16 cellular contexts compared by ENCODE assay signal in genomic region chr11:76654980-76655379, GRCh38. TPM values are rescaled to one million over a fixed set of nuclear protein-coding genes. Genes with fewer than 3 reads are reported as not detected.
DNase-seq lines count a peak whose midpoint lies in the region; ATAC-seq, FAIRE-seq and TF ChIP-seq lines count a peak whose summit lies in the region.
"Had no signal": no experiment of that assay in that cellular context is flagged by ENCODE, and none has a peak within 500 bp of the region (broad histone marks: within the 10 kb centered on the region; RNA-seq: fewer than 3 reads in every experiment).

No MANE protein-coding gene starts in this region.

- H3K4me3 ChIP-seq in kidney (ENCODE audit: low read length in 2 of 2) (no peak overlapping the region), rectal smooth muscle tissue (ENCODE audit: low read length) (no peak overlapping the region), aorta (ENCODE audit: low read length in 2 of 2) (no peak overlapping the region), body of pancreas (no peak overlapping the region)
- H3K4me3 ChIP-seq: PC-9, right lobe of liver had no signal

- DNase-seq in Right ventricle myocardium inferior (ENCODE audit: missing footprints) = peak; percentile 37
- no peak for DNase-seq in left ventricle myocardium superior
- no peak for DNase-seq in kidney
- no peak for DNase-seq in aorta
- DNase-seq in superior temporal gyrus (ENCODE audit: extremely low spot score) = no peak
- DNase-seq in NCI-H524 (lab: John Stamatoyannopoulos, UW) = no peak
- DNase-seq in body of pancreas = no peak
- DNase-seq: activated CD4-positive, alpha-beta T cell treated with anti-CD3 and anti-CD28 coated beads for 36 hours; NCI-H1105 treated with DMSO at 0.1 percent for 48 hours; NCI-H345; PC-9; substantia nigra; T-helper 1 cell had no signal

- intact Hi-C loops in Right ventricle myocardium inferior (cut with DNase I) = no loop called here
- intact Hi-C loops in left ventricle myocardium superior (cut with micrococcal nuclease) = no loop called here
- intact Hi-C loops in kidney (cut with DNase I) = no loop called here
- intact Hi-C loops in aorta (cut with DNase I) = loop anchor here in 1 of 2 donors (5.0 kb wide), 1 partner anchor 38 kb away; no protein-coding TSS in a partner anchor
- intact Hi-C loops in body of pancreas (cut with DNase I) = no loop called here

- H3K9ac ChIP-seq in kidney (ENCODE audit: low read length in 2 of 2) (no peak overlapping the region), rectal smooth muscle tissue (ENCODE audit: low read length) (no peak overlapping the region)

- no peaks in the 10 kb centered on the region for H3K9me3 ChIP-seq in kidney (ENCODE audit: control insufficient read depth in 1 of 2, low read length in 2 of 2)
- H3K9me3 ChIP-seq in aorta (ENCODE audit: control insufficient read depth, low read length) = no peaks in the 10 kb centered on the region
- no peaks in the 10 kb centered on the region for H3K9me3 ChIP-seq in body of pancreas
- H3K9me3 ChIP-seq: right lobe of liver had no signal

- ATAC-seq in Right ventricle myocardium inferior (no peak), left ventricle myocardium superior (no peak), aorta (ENCODE audit: low FRiP score) (peak; percentile 0), body of pancreas (no peak)
- ATAC-seq: activated CD4-positive, alpha-beta T cell treated with anti-CD3 and anti-CD28 coated beads for 36 hours had no signal

- H3K4me1 ChIP-seq in kidney (ENCODE audit: control insufficient read depth in 1 of 2, insufficient read depth in 1 of 2, low read depth in 1 of 2, low read length in 2 of 2) (peaks cover 0 to 23% of the 10 kb centered on the region in 2 donors), rectal smooth muscle tissue (ENCODE audit: control insufficient read depth, insufficient read depth, low read length) (peaks cover 20% of the 10 kb centered on the region), aorta (ENCODE audit: control insufficient read depth in 1 of 2, insufficient read depth in 2 of 2, low read length in 2 of 2) (no peaks in the 10 kb centered on the region), body of pancreas (no peaks in the 10 kb centered on the region)
- H3K4me1 ChIP-seq: right lobe of liver had no signal

- TF ChIP-seq CTCF in kidney (IDR thresholded peaks at IDR 0.05; ENCODE audit: borderline replicate concordance, extremely low read depth, insufficient read depth) (no peak), body of pancreas (IDR thresholded peaks at IDR 0.05) (no peak)

- FAIRE-seq in kidney (lab: Jason Lieb, UNC) = no peak
- FAIRE-seq: bronchial epithelial cell had no signal

- no peak for TF ChIP-seq POLR2A in body of pancreas (IDR thresholded peaks at IDR 0.05)

- H3K36me3 ChIP-seq in kidney (ENCODE audit: control insufficient read depth in 1 of 2, insufficient read depth in 2 of 2, low read length in 2 of 2) (peaks cover 0 to 17% of the 10 kb centered on the region in 2 donors), rectal smooth muscle tissue (ENCODE audit: control insufficient read depth, insufficient read depth, low read length) (no peaks in the 10 kb centered on the region), aorta (ENCODE audit: control insufficient read depth in 1 of 2, insufficient read depth in 2 of 2, low read length in 1 of 2) (peaks cover 0 to 3% of the 10 kb centered on the region in 2 donors), body of pancreas (replicated peaks in 1 of 2; ENCODE audit: insufficient read depth in 1 of 2, low read depth in 2 of 2) (no peaks in the 10 kb centered on the region)
- H3K36me3 ChIP-seq: right lobe of liver had no signal

- H3K27me3 ChIP-seq in rectal smooth muscle tissue (ENCODE audit: control insufficient read depth, insufficient read depth, low read length) (no peaks in the 10 kb centered on the region), aorta (ENCODE audit: control insufficient read depth in 1 of 2, insufficient read depth in 2 of 2, low read length in 1 of 2) (no peaks in the 10 kb centered on the region), body of pancreas (no peaks in the 10 kb centered on the region)
- H3K27me3 ChIP-seq: right lobe of liver had no signal

- WGBS in aorta, 2 donors = 74 to 82% methylated on average over 4 of the region's 4 CpGs
- 92 to 100% methylated on average over 4 of the region's 4 CpGs for WGBS in body of pancreas, 2 donors

- peak overlapping the region; percentile 62 to 80 for H3K27ac ChIP-seq in kidney (ENCODE audit: low read depth in 2 of 2, low read length in 2 of 2)
- H3K27ac ChIP-seq in rectal smooth muscle tissue (ENCODE audit: low read depth, low read length) = peak overlapping the region; percentile 54
- H3K27ac ChIP-seq in aorta (ENCODE audit: low read depth in 1 of 2, low read length in 2 of 2) = peak overlapping the region; percentile 69 to 81
- no peak overlapping the region for H3K27ac ChIP-seq in body of pancreas
- H3K27ac ChIP-seq: PC-9 had no signal

RNA-seq across cellular contexts. Expression of gene LRRC32, which starts 15.6 kb away (rescaled TPM):
- total RNA-seq in Right ventricle myocardium inferior (32.5 TPM), left ventricle myocardium superior (30.8 TPM), kidney (136 TPM), aorta (100 to 1,000 TPM; 130 to 174 TPM), body of pancreas (10 to 100 TPM in 1 of 2 donors, 1 to 10 TPM in 1; 9.1 to 17.8 TPM)
- polyA plus RNA-seq in kidney (ENCODE audit: insufficient read depth, low read depth, low replicate concordance) (105 TPM), aorta (100 to 1,000 TPM in 1 of 2 donors, 10 to 100 TPM in 1; 38.8 to 121 TPM)
- total RNA-seq: PC-9 had no signal

Comparison
In these comparisons a context has a peak if more than half of its experiments do, and no peak if none do; other contexts are left out.
1. H3K27ac ChIP-seq: peak in kidney (2 of 2), rectal smooth muscle tissue (single experiment) and aorta (2 of 2); none in body of pancreas (0 of 4).